8 cellular contexts compared by ENCODE assay signal in the genomic region with DNA sequence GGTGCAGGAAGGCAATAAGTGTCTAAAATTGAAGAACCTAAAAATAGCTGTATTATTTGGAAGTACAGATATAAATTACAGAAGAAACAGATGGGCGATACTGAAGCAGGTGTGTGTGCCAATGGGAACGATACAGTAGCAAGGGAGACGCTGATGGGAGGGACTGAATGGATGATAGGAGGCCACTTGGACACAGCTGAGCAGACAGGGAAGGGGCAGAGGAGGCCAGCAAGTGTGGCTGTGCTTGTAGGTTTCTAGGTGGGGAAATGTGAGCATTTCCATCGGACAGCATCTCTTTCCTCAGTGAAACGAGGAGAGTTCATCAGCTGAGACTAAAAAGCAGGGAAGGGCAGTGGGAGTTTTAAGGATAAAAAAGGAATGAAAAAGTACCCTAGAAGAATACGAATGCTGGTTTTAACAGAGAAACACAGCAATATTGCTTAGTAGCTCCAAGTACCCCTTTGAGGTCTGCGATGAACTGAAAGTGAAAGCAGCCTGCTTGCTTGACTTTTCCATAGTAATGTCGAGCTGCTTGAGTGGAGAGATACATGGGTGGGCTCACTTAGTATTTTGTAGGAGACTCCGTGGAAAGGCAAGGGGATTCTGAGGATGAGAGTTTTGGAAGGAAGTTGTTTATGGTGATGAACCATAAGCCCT.
DNase-seq lines count a peak whose midpoint lies in the region; ATAC-seq and TF ChIP-seq lines count a peak whose summit lies in the region.

No MANE protein-coding gene starts in this region.

- intact Hi-C loops in sigmoid colon (cut with DNase I) (no loop called here), CD14-positive monocyte (cut with micrococcal nuclease) (no loop called here)

- peaks cover 0 to 5% (median 0%) of the 10 kb centered on the region in 7 donors for H3K9me3 Mint-ChIP-seq in CD14-positive monocyte

- no peak overlapping the region for H3K27ac Mint-ChIP-seq in CD14-positive monocyte

- peak overlapping the region in 1 of 4 donors; percentile 14 for H3K27ac ChIP-seq in sigmoid colon

- H3K9me3 ChIP-seq in sigmoid colon, result no peaks in the 10 kb centered on the region

- H3K4me1 Mint-ChIP-seq in CD14-positive monocyte, result peaks cover 5% of the 10 kb centered on the region

- no peak for TF ChIP-seq EP300 in sigmoid colon (IDR thresholded peaks at IDR 0.05)

- no peak overlapping the region for H3K4me3 ChIP-seq in choroid plexus epithelial cell (ENCODE audit: low read depth, low read length)
- H3K4me3 ChIP-seq in sigmoid colon, result peak overlapping the region; percentile 9 to 42 (median 40)

- no peak for TF ChIP-seq CTCF in choroid plexus epithelial cell (conservative IDR thresholded peaks at IDR 0.05; ENCODE audit: low read depth, low read length)
- TF ChIP-seq CTCF in sigmoid colon (IDR thresholded peaks at IDR 0.05), result no peak
- no peak for TF ChIP-seq CTCF in CD14-positive monocyte (IDR thresholded peaks at IDR 0.05)

- no peaks in the 10 kb centered on the region for H3K36me3 ChIP-seq in sigmoid colon

- ATAC-seq in GM21381 (IDR thresholded peaks at IDR 0.05; ENCODE audit: unreplicated experiment) (peak; percentile 50), HG02870 (IDR thresholded peaks at IDR 0.05; ENCODE audit: unreplicated experiment) (no peak)

- TF ChIP-seq POLR2A in sigmoid colon (IDR thresholded peaks at IDR 0.05), result no peak

- 39 to 65% methylated on average over 9 of the region's 9 CpGs for WGBS in sigmoid colon, 2 donors

- DNase-seq in EH (ENCODE audit: low read depth) (peak; percentile 17), NCI-H2171 treated with DMSO at 0.1 percent for 48 hours (lab: John Stamatoyannopoulos, UW) (peak; percentile 90), choroid plexus epithelial cell (ENCODE audit: low read depth) (peak; percentile 15), sigmoid colon (no peak), CD14-positive monocyte (ENCODE audit: low spot score) (no peak), islet precursor cell (no peak)

- peaks cover 1 to 12% (median 3%) of the 10 kb centered on the region in 3 donors for H3K27me3 Mint-ChIP-seq in CD14-positive monocyte (ENCODE audit: low read depth in 3 of 3)

- H3K4me3 Mint-ChIP-seq in CD14-positive monocyte, result no peak overlapping the region

- H3K4me1 ChIP-seq in sigmoid colon, result no peaks in the 10 kb centered on the region

- H3K36me3 Mint-ChIP-seq in CD14-positive monocyte, result no peaks in the 10 kb centered on the region

- H3K27me3 ChIP-seq in sigmoid colon, result no peaks in the 10 kb centered on the region

Comparison
In these comparisons a context has a peak if more than half of its experiments do, and no peak if none do; other contexts are left out.
1. DNase-seq: peak in EH (single experiment), NCI-H2171 treated with DMSO at 0.1 percent for 48 hours (single experiment) and choroid plexus epithelial cell (single experiment); none in sigmoid colon (single experiment), CD14-positive monocyte (single experiment) and islet precursor cell (single experiment).